ENCODE assay signal across 14 cellular contexts in genomic region chr20:44633872-44634600, GRCh38.
"Had no signal": no experiment of that assay in that cellular context is flagged by ENCODE, and none has a peak within 500 bp of the region (broad histone marks: within the 10 kb centered on the region; RNA-seq: fewer than 3 reads in every experiment).

No MANE protein-coding gene starts in this region.

- H3K9me3 ChIP-seq: neutrophil, right lobe of liver, upper lobe of left lung had no signal

- H3K27ac Mint-ChIP-seq: activated T-helper 2 cell treated with anti-CD3 and anti-CD28 coated beads, Interferon-gamma antibody, Interleukin-2, Interleukin-4, amounts not matched to agents 10 μg/mL and 5 μg/mL and 100 μg/mL, durations not matched to agents 14 hours and 24 hours and 36 hours; WTC11 had no signal

- H3K36me3 ChIP-seq: neutrophil, right lobe of liver had no signal

- H3K4me3 ChIP-seq: right lobe of liver, SK-N-MC, upper lobe of left lung had no signal

- ATAC-seq: WTC11 had no signal

- DNase-seq: activated CD4-positive, alpha-beta T cell treated with anti-CD3 and anti-CD28 coated beads, Interleukin-2, amount 10 ng/mL, durations not matched to agents 24 days and 14 days; activated CD8-positive, alpha-beta memory T cell treated with anti-CD3 and anti-CD28 coated beads for 24 hours; amniotic stem cell; foreskin melanocyte; right lobe of liver; stimulated activated CD4-positive, alpha-beta T cell treated with anti-CD3 and anti-CD28 coated beads, Interleukin-12 subunit alpha, Interleukin-12 subunit beta, amount 100 ng/mL, for 4 hours; stimulated activated naive CD4-positive, alpha-beta T cell treated with Interleukin-2 at 50 U/mL for 16 hours; upper lobe of left lung had no signal

- H3K27ac ChIP-seq: neutrophil, right lobe of liver, SK-N-MC, upper lobe of left lung had no signal

- H3K27me3 Mint-ChIP-seq: activated CD4-positive, alpha-beta T cell treated with anti-CD3 and anti-CD28 coated beads, Interleukin-2, amount 10 ng/mL, durations not matched to agents 24 days and 14 days; activated naive CD4-positive, alpha-beta T cell treated with anti-CD3 and anti-CD28 coated beads, Interleukin-2, amount 50 U/mL, for 24 hours had no signal

- H3K4me1 Mint-ChIP-seq: activated naive CD4-positive, alpha-beta T cell treated with anti-CD3 and anti-CD28 coated beads, Interleukin-2, amount 50 U/mL, for 24 hours had no signal

- H3K4me3 Mint-ChIP-seq: activated CD4-positive, alpha-beta T cell treated with anti-CD3 and anti-CD28 coated beads, Interleukin-2, amount 10 ng/mL, durations not matched to agents 24 days and 14 days; activated naive CD4-positive, alpha-beta T cell treated with anti-CD3 and anti-CD28 coated beads, Interleukin-2, amount 50 U/mL, for 24 hours; WTC11 had no signal

- H3K9me3 Mint-ChIP-seq: activated naive CD4-positive, alpha-beta T cell treated with anti-CD3 and anti-CD28 coated beads, Interleukin-2, amount 50 U/mL, for 24 hours; activated T-helper 2 cell treated with anti-CD3 and anti-CD28 coated beads, Interferon-gamma antibody, Interleukin-2, Interleukin-4, amounts not matched to agents 10 μg/mL and 5 μg/mL and 100 μg/mL, durations not matched to agents 14 hours and 24 hours and 36 hours had no signal

- H3K4me1 ChIP-seq: right lobe of liver, upper lobe of left lung had no signal

- H3K27me3 ChIP-seq: neutrophil, right lobe of liver, upper lobe of left lung had no signal

- FAIRE-seq: keratinocyte had no signal
